ENCODE assay signal across 8 cellular contexts in the genomic region with DNA sequence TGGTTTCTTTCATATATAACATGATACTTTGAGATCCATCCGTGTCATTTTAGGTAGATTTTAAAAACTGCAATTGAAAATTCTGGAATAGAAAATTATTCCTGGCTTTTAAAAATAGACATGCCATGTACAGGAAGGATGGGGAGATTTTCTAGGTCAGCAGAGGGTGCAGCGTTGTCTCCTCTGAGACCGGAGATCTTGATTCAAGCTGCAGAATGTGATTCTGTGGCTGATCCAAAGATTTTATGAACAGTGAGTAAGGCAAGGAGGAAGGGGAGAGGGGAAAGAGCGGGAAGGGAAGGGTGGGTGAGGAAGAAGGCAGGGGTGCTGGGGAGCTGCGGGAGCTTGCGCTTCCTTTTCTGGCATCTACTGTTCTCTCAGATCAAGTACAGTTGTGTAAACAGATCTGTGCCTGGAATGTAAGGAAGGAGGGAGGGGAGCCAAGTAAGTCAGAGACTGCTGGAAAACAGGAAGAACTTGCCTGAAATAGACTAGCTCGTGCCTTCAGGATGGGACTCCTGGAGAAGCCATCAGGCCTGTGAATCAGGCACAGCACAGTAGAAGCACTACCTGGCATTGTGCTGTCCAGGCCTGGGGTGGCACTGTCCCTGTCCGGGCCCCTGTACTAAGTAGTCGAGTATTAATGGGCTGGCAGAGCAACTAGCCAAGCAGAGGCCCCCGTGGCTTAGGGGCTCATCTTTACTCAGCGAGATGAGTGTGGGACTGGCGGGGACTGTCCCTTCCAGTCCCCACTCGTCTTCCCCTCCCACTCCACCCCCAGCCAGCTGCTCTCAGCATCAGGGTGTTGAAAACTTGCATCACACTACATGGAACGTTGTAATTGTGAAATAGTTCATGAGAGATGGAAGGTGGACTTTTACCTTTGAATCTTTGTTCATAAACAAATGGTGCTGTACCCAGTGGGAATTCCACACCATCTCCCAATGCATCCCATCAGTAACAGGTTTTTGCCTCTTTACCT.
A peak's percentile ranks its signal among the peaks of the same experiment; 100 is the strongest.
DNase-seq lines count a peak whose midpoint lies in the region; ATAC-seq and TF ChIP-seq lines count a peak whose summit lies in the region.

No MANE protein-coding gene starts in this region.

- no peak for ATAC-seq in HG02840 (IDR thresholded peaks at IDR 0.05; ENCODE audit: low FRiP score, unreplicated experiment)
- no peak for ATAC-seq in HG03521 (IDR thresholded peaks at IDR 0.05; ENCODE audit: unreplicated experiment)

- no peak overlapping the region for H3K27ac ChIP-seq in HEK293 (ENCODE audit: extremely low read depth, low read depth, low read length)
- H3K27ac ChIP-seq in SJCRH30: no peak overlapping the region
- H3K27ac ChIP-seq in rectal smooth muscle tissue (ENCODE audit: low read depth, low read length): peak overlapping the region; percentile 90

- TF ChIP-seq CTCF in HEK293 (tag by site-specific recombination; IDR thresholded peaks at IDR 0.05) (no peak), fibroblast of mammary gland (conservative IDR thresholded peaks at IDR 0.05; ENCODE audit: control insufficient read depth, insufficient read depth, low read depth, low read length) (no peak)

- no peaks in the 10 kb centered on the region for H3K4me1 ChIP-seq in HEK293 (ENCODE audit: control insufficient read depth, insufficient read depth, low read length)
- H3K4me1 ChIP-seq in SJCRH30: peaks cover 9% of the 10 kb centered on the region; the same call in 1 of the 2 replicates
- H3K4me1 ChIP-seq in rectal smooth muscle tissue (ENCODE audit: control insufficient read depth, insufficient read depth, low read length): peaks cover 16% of the 10 kb centered on the region

- H3K36me3 ChIP-seq in HEK293 (ENCODE audit: control insufficient read depth in 2 of 2, insufficient read depth in 1 of 2, low read length in 2 of 2) (no peaks in the 10 kb centered on the region), SJCRH30 (no peaks in the 10 kb centered on the region), rectal smooth muscle tissue (ENCODE audit: control insufficient read depth, insufficient read depth, low read length) (no peaks in the 10 kb centered on the region)

- H3K9me3 ChIP-seq in HEK293 (ENCODE audit: control insufficient read depth, insufficient read depth, low read depth, low read length): no peaks in the 10 kb centered on the region
- no peaks in the 10 kb centered on the region for H3K9me3 ChIP-seq in SJCRH30 (replicated peaks)

- H3K27me3 ChIP-seq in SJCRH30: no peaks in the 10 kb centered on the region
- H3K27me3 ChIP-seq in rectal smooth muscle tissue (ENCODE audit: control insufficient read depth, insufficient read depth, low read length): no peaks in the 10 kb centered on the region

- H3K4me3 ChIP-seq in HEK293 (ENCODE audit: low read depth, low read length) (no peak overlapping the region), SJCRH30 (no peak overlapping the region; the same call in 1 of the 2 replicates), fibroblast of mammary gland (ENCODE audit: control insufficient read depth, low read depth, low read length) (no peak overlapping the region), rectal smooth muscle tissue (ENCODE audit: low read length) (peak overlapping the region; percentile 18)

- peak; percentile 22 to 52 for DNase-seq in SJCRH30
- DNase-seq in fibroblast of mammary gland (ENCODE audit: low read depth): peak; percentile 93
- DNase-seq in NAMALWA (ENCODE audit: low spot score): no peak
- no peak for DNase-seq in NCI-H774 (lab: John Stamatoyannopoulos, UW)

- no peak overlapping the region for H3K9ac ChIP-seq in rectal smooth muscle tissue (ENCODE audit: low read length)

- POLR2A ChIA-PET in HEK293 (lab: Yijun Ruan, JAX): no interaction called here

- CTCF ChIA-PET in HEK293 (lab: Yijun Ruan, JAX): no interaction called here

TF ChIP-seq in HEK293, 187 proteins besides CTCF, POLR2A, EP300 and RAD21:
- peak; percentile 46; the same call in 1 of the 2 replicates for TF ChIP-seq EGR2 (tag by site-specific recombination; IDR thresholded peaks at IDR 0.05; ENCODE audit: low read depth)
- TF ChIP-seq BCL11A (tag by site-specific recombination; IDR thresholded peaks at IDR 0.05; ENCODE audit: low read depth): no peak
- TF ChIP-seq KLF16 (tag by site-specific recombination; IDR thresholded peaks at IDR 0.05): no peak
- no peak for TF ChIP-seq ZNF341 (tag by site-specific recombination; IDR thresholded peaks at IDR 0.05; ENCODE audit: low read depth)
- TF ChIP-seq ZNF138 (tag by site-specific recombination; IDR thresholded peaks at IDR 0.05; ENCODE audit: borderline replicate concordance): no peak
- TF ChIP-seq ZFHX2 (tag by site-specific recombination; conservative IDR thresholded peaks at IDR 0.05): peak; percentile 55; the same call in 1 of the 2 replicates
- TF ChIP-seq HOXD13 (CRISPR knock-in tag; IDR thresholded peaks at IDR 0.05; ENCODE audit: borderline replicate concordance): peak; percentile 69; the same call in 1 of the 2 replicates
- TF ChIP-seq ZFP41 (tag by site-specific recombination; IDR thresholded peaks at IDR 0.05; ENCODE audit: borderline replicate concordance): no peak
- no peak for TF ChIP-seq PRDM4 (tag by site-specific recombination; IDR thresholded peaks at IDR 0.05)
- TF ChIP-seq ZNF221 (tag by site-specific recombination; IDR thresholded peaks at IDR 0.05; ENCODE audit: borderline replicate concordance): no peak
- TF ChIP-seq, protein P1, sequence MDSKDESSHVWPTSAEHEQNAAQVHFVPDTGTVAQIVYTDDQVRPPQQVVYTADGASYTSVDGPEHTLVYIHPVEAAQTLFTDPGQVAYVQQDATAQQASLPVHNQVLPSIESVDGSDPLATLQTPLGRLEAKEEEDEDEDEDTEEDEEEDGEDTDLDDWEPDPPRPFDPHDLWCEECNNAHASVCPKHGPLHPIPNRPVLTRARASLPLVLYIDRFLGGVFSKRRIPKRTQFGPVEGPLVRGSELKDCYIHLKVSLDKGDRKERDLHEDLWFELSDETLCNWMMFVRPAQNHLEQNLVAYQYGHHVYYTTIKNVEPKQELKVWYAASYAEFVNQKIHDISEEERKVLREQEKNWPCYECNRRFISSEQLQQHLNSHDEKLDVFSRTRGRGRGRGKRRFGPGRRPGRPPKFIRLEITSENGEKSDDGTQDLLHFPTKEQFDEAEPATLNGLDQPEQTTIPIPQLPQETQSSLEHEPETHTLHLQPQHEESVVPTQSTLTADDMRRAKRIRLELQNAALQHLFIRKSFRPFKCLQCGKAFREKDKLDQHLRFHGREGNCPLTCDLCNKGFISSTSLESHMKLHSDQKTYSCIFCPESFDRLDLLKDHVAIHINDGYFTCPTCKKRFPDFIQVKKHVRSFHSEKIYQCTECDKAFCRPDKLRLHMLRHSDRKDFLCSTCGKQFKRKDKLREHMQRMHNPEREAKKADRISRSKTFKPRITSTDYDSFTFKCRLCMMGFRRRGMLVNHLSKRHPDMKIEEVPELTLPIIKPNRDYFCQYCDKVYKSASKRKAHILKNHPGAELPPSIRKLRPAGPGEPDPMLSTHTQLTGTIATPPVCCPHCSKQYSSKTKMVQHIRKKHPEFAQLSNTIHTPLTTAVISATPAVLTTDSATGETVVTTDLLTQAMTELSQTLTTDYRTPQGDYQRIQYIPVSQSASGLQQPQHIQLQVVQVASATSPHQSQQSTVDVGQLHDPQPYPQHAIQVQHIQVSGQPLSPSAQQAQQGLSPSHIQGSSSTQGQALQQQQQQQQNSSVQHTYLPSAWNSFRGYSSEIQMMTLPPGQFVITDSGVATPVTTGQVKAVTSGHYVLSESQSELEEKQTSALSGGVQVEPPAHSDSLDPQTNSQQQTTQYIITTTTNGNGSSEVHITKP (tag by site-specific recombination; IDR thresholded peaks at IDR 0.05): 0 out of 2 replicates have a peak, but pooled peaks have one; percentile 35
TF ChIP-seq in HEK293: peak in this region for 4.

Comparison
In these comparisons a context has a peak if more than half of its experiments do, and no peak if none do; other contexts are left out.
1. DNase-seq: peak in SJCRH30 (2 of 2) and fibroblast of mammary gland (single experiment); none in NAMALWA (single experiment) and NCI-H774 (single experiment).